16 cellular contexts compared by ENCODE assay signal in genomic region chr20:20201124-20201523, GRCh38.
"Had no signal": no experiment of that assay in that cellular context is flagged by ENCODE, and none has a peak within 500 bp of the region (broad histone marks: within the 10 kb centered on the region; RNA-seq: fewer than 3 reads in every experiment).

No MANE protein-coding gene starts in this region.

- H3K4me2 ChIP-seq: smooth muscle cell had no signal

- H3K27ac ChIP-seq: body of pancreas, epithelial cell of prostate, tibial nerve had no signal

- ATAC-seq: body of pancreas; effector memory CD8-positive, alpha-beta T cell; gastrocnemius medialis; T-helper 17 cell had no signal

- H3K36me3 Mint-ChIP-seq: naive B cell had no signal

- H3K9me3 ChIP-seq: body of pancreas, gastrocnemius medialis, tibial nerve had no signal

- H3K27ac Mint-ChIP-seq: dendritic cell treated with granulocyte-macrophage colony-stimulating factor and Interleukin-4, amounts not matched to agents 40 ng/mL and 50 ng/mL, for 4 days; effector memory CD8-positive, alpha-beta T cell; T-helper 17 cell had no signal

- DNase-seq: activated CD4-positive, alpha-beta T cell treated with anti-CD3 and anti-CD28 coated beads, Interleukin-2, amount 50 U/mL, for 1 hour; activated naive CD4-positive, alpha-beta T cell treated with anti-CD3 and anti-CD28 coated beads, Interleukin-2, amount 50 U/mL, for 16 hours; activated T-cell treated with anti-CD3 and anti-CD28 coated beads, Interleukin-2, amount 50 U/mL, for 1 hour; body of pancreas; cerebellar nuclear complex; effector memory CD8-positive, alpha-beta T cell; gastrocnemius medialis; hypothalamus; kidney glomerular epithelial cell; naive B cell; T-helper 17 cell had no signal

- H3K4me1 Mint-ChIP-seq: naive B cell, T-helper 17 cell had no signal

- H3K27me3 ChIP-seq: body of pancreas, gastrocnemius medialis, tibial nerve had no signal

- H3K9me3 Mint-ChIP-seq: dendritic cell treated with granulocyte-macrophage colony-stimulating factor and Interleukin-4, amounts not matched to agents 40 ng/mL and 50 ng/mL, for 4 days; effector memory CD8-positive, alpha-beta T cell; naive B cell had no signal

- H3K36me3 ChIP-seq: tibial nerve had no signal

- H3K4me3 Mint-ChIP-seq: dendritic cell treated with granulocyte-macrophage colony-stimulating factor and Interleukin-4, amounts not matched to agents 40 ng/mL and 50 ng/mL, for 4 days; effector memory CD8-positive, alpha-beta T cell; naive B cell; T-helper 17 cell had no signal

- H3K4me1 ChIP-seq: body of pancreas had no signal

- H3K4me3 ChIP-seq: body of pancreas, gastrocnemius medialis, lung, smooth muscle cell, tibial nerve had no signal
